Comparison of ENCODE assay signal across 9 cellular contexts in genomic region chr16:79316004-79316458, GRCh38.
DNase-seq lines count a peak whose midpoint lies in the region; ATAC-seq lines count a peak whose summit lies in the region.
"Had no signal": no experiment of that assay in that cellular context is flagged by ENCODE, and none has a peak within 500 bp of the region (broad histone marks: within the 10 kb centered on the region; RNA-seq: fewer than 3 reads in every experiment).

No MANE protein-coding gene starts in this region.

- peak overlapping the region; percentile 87 for H3K27ac Mint-ChIP-seq in activated CD4-positive, alpha-beta T cell treated with anti-CD3 and anti-CD28 coated beads, Interleukin-2, amount 10 ng/mL, durations not matched to agents 24 days and 14 days
- H3K27ac Mint-ChIP-seq: IgD-negative memory B cell had no signal

- peak; percentile 88 for ATAC-seq in GM18858 (IDR thresholded peaks at IDR 0.05; ENCODE audit: unreplicated experiment)
- peak; percentile 71 for ATAC-seq in HG02840 (IDR thresholded peaks at IDR 0.05; ENCODE audit: low FRiP score, unreplicated experiment)

- intact Hi-C loops in activated CD4-positive, alpha-beta T cell treated with anti-CD3 and anti-CD28 coated beads, Interleukin-2, amount 10 ng/mL, durations not matched to agents 24 days and 14 days (cut with micrococcal nuclease) = loop anchor here (1.0 to 5.0 kb wide), 11 partner anchors 29 to 574 kb away; no protein-coding TSS in a partner anchor

- H3K27me3 Mint-ChIP-seq in activated CD4-positive, alpha-beta T cell treated with anti-CD3 and anti-CD28 coated beads, Interleukin-2, amount 10 ng/mL, durations not matched to agents 24 days and 14 days = peaks cover 25% of the 10 kb centered on the region

- H3K9me3 Mint-ChIP-seq in activated CD4-positive, alpha-beta T cell treated with anti-CD3 and anti-CD28 coated beads, Interleukin-2, amount 10 ng/mL, durations not matched to agents 24 days and 14 days = peaks cover 3% of the 10 kb centered on the region
- H3K9me3 Mint-ChIP-seq: IgD-negative memory B cell had no signal

- H3K36me3 Mint-ChIP-seq in activated CD4-positive, alpha-beta T cell treated with anti-CD3 and anti-CD28 coated beads, Interleukin-2, amount 10 ng/mL, durations not matched to agents 24 days and 14 days (ENCODE audit: low read depth) = no peaks in the 10 kb centered on the region
- H3K36me3 Mint-ChIP-seq: IgD-negative memory B cell had no signal

- peak; percentile 84 for DNase-seq in activated CD4-positive, alpha-beta T cell treated with anti-CD3 and anti-CD28 coated beads, Interleukin-2, amount 10 ng/mL, durations not matched to agents 24 days and 14 days
- peak; percentile 86 for DNase-seq in stimulated activated CD4-positive, alpha-beta T cell treated with anti-CD3 and anti-CD28 coated beads, Interleukin-1b, Interleukin-23, amount 100 ng/mL, for 48 hours
- DNase-seq in NCI-H510A (lab: John Stamatoyannopoulos, UW) = no peak
- no peak for DNase-seq in NCI-H2107 treated with DMSO at 0.1 percent for 48 hours (lab: John Stamatoyannopoulos, UW; ENCODE audit: unreplicated experiment)
- DNase-seq in DMS79 treated with DMSO at 0.1 percent for 48 hours (lab: John Stamatoyannopoulos, UW) = no peak
- DNase-seq in SW 1271 (lab: John Stamatoyannopoulos, UW) = no peak

- H3K4me1 Mint-ChIP-seq in activated CD4-positive, alpha-beta T cell treated with anti-CD3 and anti-CD28 coated beads, Interleukin-2, amount 10 ng/mL, durations not matched to agents 24 days and 14 days = peaks cover 31% of the 10 kb centered on the region

- H3K4me3 Mint-ChIP-seq in activated CD4-positive, alpha-beta T cell treated with anti-CD3 and anti-CD28 coated beads, Interleukin-2, amount 10 ng/mL, durations not matched to agents 24 days and 14 days = peak overlapping the region; percentile 68

Comparison
In these comparisons a context has a peak if more than half of its experiments do, and no peak if none do; other contexts are left out.
1. DNase-seq: peak in activated CD4-positive, alpha-beta T cell treated with anti-CD3 and anti-CD28 coated beads, Interleukin-2, amount 10 ng/mL, durations not matched to agents 24 days and 14 days (single experiment) and stimulated activated CD4-positive, alpha-beta T cell treated with anti-CD3 and anti-CD28 coated beads, Interleukin-1b, Interleukin-23, amount 100 ng/mL, for 48 hours (single experiment); none in NCI-H510A (single experiment), NCI-H2107 treated with DMSO at 0.1 percent for 48 hours (single experiment), DMS79 treated with DMSO at 0.1 percent for 48 hours (single experiment) and SW 1271 (0 of 2).